ENCODE assay signal across 16 cellular contexts in genomic region chr6:166361080-166361429, GRCh38. TPM values are rescaled to one million over a fixed set of nuclear protein-coding genes. Genes with fewer than 3 reads are reported as not detected.
A peak's percentile ranks its signal among the peaks of the same experiment; 100 is the strongest.
DNase-seq lines count a peak whose midpoint lies in the region; ATAC-seq, FAIRE-seq and TF ChIP-seq lines count a peak whose summit lies in the region.
"Had no signal": no experiment of that assay in that cellular context is flagged by ENCODE, and none has a peak within 500 bp of the region (broad histone marks: within the 10 kb centered on the region; RNA-seq: fewer than 3 reads in every experiment).

No MANE protein-coding gene starts in this region.

- H3K36me3 ChIP-seq in right atrium auricular region (peaks cover 22% of the 10 kb centered on the region), mammary epithelial cell (ENCODE audit: insufficient read depth, low read length) (no peaks in the 10 kb centered on the region), HepG2 (replicated peaks in 1 of 2; ENCODE audit: control insufficient read depth in 1 of 2, insufficient read depth in 2 of 2, low read length in 2 of 2) (peaks cover 7 to 22% of the 10 kb centered on the region in 2 experiments), GM23338 (ENCODE audit: insufficient read depth) (0 out of 2 replicates have a peak, but pooled peaks cover 2% of the 10 kb centered on the region)

- no peak overlapping the region for H3K27ac Mint-ChIP-seq in GM23338
- H3K27ac Mint-ChIP-seq: activated naive CD8-positive, alpha-beta T cell treated with anti-CD3 and anti-CD28 coated beads, Interleukin-2, amount 50 U/mL, for 24 hours; memory B cell had no signal

- no peaks in the 10 kb centered on the region for H3K9me2 ChIP-seq in GM23338 (ENCODE audit: insufficient read depth)

- WGBS in mammary epithelial cell (ENCODE audit: low coverage, missing lambda C conversion rate): 3% methylated on average over 3 of the region's 3 CpGs
- 0% methylated on average over 3 of the region's 3 CpGs for WGBS in HepG2 (ENCODE audit: low lambda C conversion rate)

- no TSS peak for BruUV-seq in mammary epithelial cell (replicated peaks; lab: Mats Ljungman, UMichigan)
- BruUV-seq in HepG2 (replicated peaks; lab: Mats Ljungman, UMichigan): no TSS peak

- dilution Hi-C loops in mammary epithelial cell (cut with HindIII; ENCODE audit: low sequenced_read_pairs): no loop called here

- TF ChIP-seq CTCF in right atrium auricular region (IDR thresholded peaks at IDR 0.05) (no peak), mammary epithelial cell (conservative IDR thresholded peaks at IDR 0.05 in 1 of 2, IDR thresholded peaks at IDR 0.05 in 1 of 2; ENCODE audit: extremely low read depth in 1 of 2, insufficient read depth in 1 of 2, low read depth in 1 of 2, low read length in 2 of 2) (no peak), HepG2 (CRISPR knock-in tag; IDR thresholded peaks at IDR 0.05) (peak; percentile 12; the same call in 1 of the 2 replicates), GM23338 (conservative IDR thresholded peaks at IDR 0.05; ENCODE audit: low read depth in 2 of 2) (no peak)

- intact Hi-C loops in Right ventricle myocardium inferior (cut with DNase I) (no loop called here), mammary epithelial cell (cut with micrococcal nuclease) (loop anchor here (2.0 kb wide), 1 partner anchor 22 kb away; the partner anchor contains the start of gene MPC1), HepG2 (cut with micrococcal nuclease; ENCODE audit: unreplicated experiment) (loop anchor here (1.0 kb wide), 3 partner anchors 19 to 31 kb away; partner anchors contain the start of genes MPC1 and SFT2D1)

- peaks cover 4% of the 10 kb centered on the region for H3K27me3 Mint-ChIP-seq in GM23338 (ENCODE audit: insufficient read depth, low read depth, poor library complexity)

- peak; percentile 21; the same call in 1 of the 2 replicates for TF ChIP-seq RAD21 in HepG2 (CRISPR knock-in tag; IDR thresholded peaks at IDR 0.05)

- H3K27ac ChIP-seq in right atrium auricular region: no peak overlapping the region
- no peak overlapping the region for H3K27ac ChIP-seq in mammary epithelial cell (ENCODE audit: insufficient read depth, low read depth, low read length)
- H3K27ac ChIP-seq in HepG2 (ENCODE audit: extremely low read length, insufficient read depth, low read length): peak overlapping the region; percentile 86
- no peak overlapping the region for H3K27ac ChIP-seq in GM23338 (ENCODE audit: low read depth)
- H3K27ac ChIP-seq: 22Rv1, dorsolateral prefrontal cortex, suprapubic skin had no signal

- CTCF ChIA-PET in mammary epithelial cell (lab: Charles Lee; ENCODE audit: low non-redundant PET): no interaction called here
- CTCF ChIA-PET in HepG2 (lab: Yijun Ruan, JAX; ENCODE audit: low intra/inter-chr PET ratio, low total read pairs): no interaction called here

- no peaks in the 10 kb centered on the region for H3F3A ChIP-seq in GM23338 (replicated peaks; ENCODE audit: low read depth)

- peak; percentile 46 to 62; a peak in 3 of 4 replicates for TF ChIP-seq POLR2A in HepG2 (IDR thresholded peaks at IDR 0.05; ENCODE audit: insufficient read depth in 1 of 2, low read depth in 2 of 2, low read length in 2 of 2)

- H4K20me1 ChIP-seq in mammary epithelial cell (ENCODE audit: insufficient read depth, low read length) (no peaks in the 10 kb centered on the region), HepG2 (ENCODE audit: insufficient read depth, low read length) (no peaks in the 10 kb centered on the region), GM23338 (replicated peaks; ENCODE audit: insufficient read depth) (no peaks in the 10 kb centered on the region)

- H2AFZ ChIP-seq in mammary epithelial cell (ENCODE audit: low read depth, low read length) (peak overlapping the region; percentile 69), HepG2 (ENCODE audit: low read length) (no peak overlapping the region), GM23338 (no peak overlapping the region)

- no peak for DNase-seq in Right ventricle myocardium inferior (ENCODE audit: missing footprints)
- no peak for DNase-seq in right atrium auricular region (ENCODE audit: low spot score)
- DNase-seq in mammary epithelial cell: peak; percentile 73
- peak; percentile 99 for DNase-seq in HepG2 (ENCODE audit: low spot score)
- no peak for DNase-seq in GM23338 (ENCODE audit: low spot score)
- no peak for DNase-seq in KBM-7
- no peak for DNase-seq in NCI-H146 treated with DMSO at 0.1 percent for 48 hours (lab: John Stamatoyannopoulos, UW; ENCODE audit: unreplicated experiment)
- DNase-seq in activated CD8-positive, alpha-beta memory T cell treated with anti-CD3 and anti-CD28 coated beads, Interleukin-2, amount 50 U/mL, for 4 hours: no peak
- DNase-seq: activated naive CD8-positive, alpha-beta T cell treated with anti-CD3 and anti-CD28 coated beads, Interleukin-2, amount 50 U/mL, for 24 hours; dorsolateral prefrontal cortex; H7; NCI-H2029 treated with DMSO at 0.1 percent for 48 hours had no signal

- H3K9me3 Mint-ChIP-seq in GM23338: 0 out of 3 replicates have a peak, but pooled peaks cover 3% of the 10 kb centered on the region

- no peak overlapping the region for H3K4me3 Mint-ChIP-seq in GM23338
- H3K4me3 Mint-ChIP-seq: activated naive CD8-positive, alpha-beta T cell treated with anti-CD3 and anti-CD28 coated beads, Interleukin-2, amount 50 U/mL, for 24 hours; memory B cell had no signal

- POLR2A ChIA-PET in HepG2 (lab: Yijun Ruan, JAX): interaction anchor here (1.0 to 3.7 kb wide), 12 partner anchors 9 to 48 kb away, joined by 3 to 48 read pairs (median 6); partner anchors contain the start of gene SFT2D1

- H3K79me2 ChIP-seq in mammary epithelial cell (ENCODE audit: insufficient read depth, low read length): no peaks in the 10 kb centered on the region
- no peaks in the 10 kb centered on the region for H3K79me2 ChIP-seq in HepG2 (ENCODE audit: insufficient read depth, low read length)
- H3K79me2 ChIP-seq in GM23338 (replicated peaks; ENCODE audit: insufficient read depth): no peaks in the 10 kb centered on the region

- H3K9ac ChIP-seq in mammary epithelial cell (ENCODE audit: insufficient read depth, low read length) (no peak overlapping the region), HepG2 (ENCODE audit: insufficient read depth, low read depth, low read length) (peak overlapping the region; percentile 73)

- FAIRE-seq in HepG2 (lab: Jason Lieb, UNC): peak; percentile 98
- FAIRE-seq: TTC549 had no signal

- peaks cover 11% of the 10 kb centered on the region; the same call in 2 of the 3 replicates for H3K36me3 Mint-ChIP-seq in GM23338 (ENCODE audit: low read depth)

- ATAC-seq in Right ventricle myocardium inferior (peak; percentile 71), HepG2 (peak; percentile 98), GM23338 (no peak)
- ATAC-seq: activated naive CD8-positive, alpha-beta T cell treated with anti-CD3 and anti-CD28 coated beads, Interleukin-2, amount 50 U/mL, for 24 hours had no signal

- H3K27me3 ChIP-seq in right atrium auricular region (no peaks in the 10 kb centered on the region), mammary epithelial cell (ENCODE audit: insufficient read depth, low read length) (no peaks in the 10 kb centered on the region), HepG2 (ENCODE audit: control insufficient read depth in 1 of 2, insufficient read depth in 2 of 2, low read length in 2 of 2) (no peaks in the 10 kb centered on the region), GM23338 (ENCODE audit: insufficient read depth) (no peaks in the 10 kb centered on the region)
- H3K27me3 ChIP-seq: dorsolateral prefrontal cortex, suprapubic skin had no signal

- H3K9me3 ChIP-seq in right atrium auricular region: no peaks in the 10 kb centered on the region
- no peaks in the 10 kb centered on the region for H3K9me3 ChIP-seq in mammary epithelial cell (replicated peaks; ENCODE audit: insufficient read depth, low read length)
- H3K9me3 ChIP-seq in HepG2 (ENCODE audit: low read length): no peaks in the 10 kb centered on the region
- H3K9me3 ChIP-seq: suprapubic skin had no signal

- H3K4me2 ChIP-seq in mammary epithelial cell (ENCODE audit: insufficient read depth, low read depth, low read length) (peak overlapping the region; percentile 47), HepG2 (ENCODE audit: low read depth, low read length) (peak overlapping the region; percentile 88), GM23338 (no peak overlapping the region)

- TF ChIP-seq EP300 in HepG2 (IDR thresholded peaks at IDR 0.05; ENCODE audit: low read depth in 2 of 2, low read length in 2 of 2) (peak; percentile 97 to 99), HepG2 (CRISPR knock-in tag; IDR thresholded peaks at IDR 0.05; ENCODE audit: borderline replicate concordance) (peak; percentile 96)

- H3K4me3 ChIP-seq in right atrium auricular region: no peak overlapping the region
- H3K4me3 ChIP-seq in mammary epithelial cell (replicated peaks in 1 of 3; ENCODE audit: insufficient read depth in 1 of 3, low read depth in 2 of 3, low read length in 3 of 3): peak overlapping the region in 1 of 3 experiments; percentile 16
- H3K4me3 ChIP-seq in HepG2 (replicated peaks in 1 of 3; ENCODE audit: insufficient read depth in 1 of 3, low read depth in 2 of 3, low read length in 3 of 3): peak overlapping the region; percentile 6 to 59 (median 32); a peak in 4 of 6 replicates
- H3K4me3 ChIP-seq in GM23338: no peak overlapping the region
- H3K4me3 ChIP-seq: dorsolateral prefrontal cortex, suprapubic skin had no signal

- in situ Hi-C loops in mammary epithelial cell (cut with MboI; ENCODE audit: low sequenced_read_pairs in 2 of 2): no loop called here
- in situ Hi-C loops in HepG2 (cut with HindIII; ENCODE audit: extremely low pct_ligation_motif_present, low pct_unique_long_range_greater_than_20kb): no loop called here
- in situ Hi-C loops in KBM-7 (cut with MboI; ENCODE audit: low pct_unique_long_range_greater_than_20kb, low sequenced_read_pairs): no loop called here

- H3K4me1 ChIP-seq in right atrium auricular region (peaks cover 0 to 30% of the 10 kb centered on the region in 2 donors), mammary epithelial cell (ENCODE audit: insufficient read depth, low read length) (peaks cover 15% of the 10 kb centered on the region), HepG2 (ENCODE audit: insufficient read depth, low read length) (peaks cover 32% of the 10 kb centered on the region), GM23338 (ENCODE audit: insufficient read depth) (peaks cover 15% of the 10 kb centered on the region)

- H3K4me1 Mint-ChIP-seq in GM23338: peaks cover 28% of the 10 kb centered on the region
- H3K4me1 Mint-ChIP-seq: activated naive CD8-positive, alpha-beta T cell treated with anti-CD3 and anti-CD28 coated beads, Interleukin-2, amount 50 U/mL, for 24 hours; memory B cell had no signal

RNA-seq across cellular contexts. Expression of gene SFT2D1, which starts 18.7 kb away (rescaled TPM):
- total RNA-seq in Right ventricle myocardium inferior: 21.9 TPM
- 10 to 100 TPM; 29.4 TPM for total RNA-seq in right atrium auricular region
- total RNA-seq in mammary epithelial cell: 10 to 100 TPM; 31.0 to 41.1 TPM
- polyA plus RNA-seq in mammary epithelial cell: 45.1 TPM
- 33.2 TPM for polyA minus RNA-seq in mammary epithelial cell
- total RNA-seq in HepG2 (2016; rRNA removed; fragmentation: Illumina TruSeq; extraction: Trizol): 90.7 and 115 TPM in 2 replicates
- total RNA-seq in HepG2 (2016; cell fraction: cytosol; rRNA removed; fragmentation: Illumina TruSeq; extraction: Trizol; ENCODE audit: low read depth): 57.6 and 70.5 TPM in 2 replicates
- total RNA-seq in HepG2 (2016; cell fraction: insoluble cytoplasmic fraction; rRNA removed; fragmentation: Illumina TruSeq; extraction: Trizol): 91.5 and 114 TPM in 2 replicates
- total RNA-seq in HepG2 (2016; cell fraction: membrane; rRNA removed; fragmentation: Illumina TruSeq; extraction: Trizol): 89.7 and 105 TPM in 2 replicates
- 87.1 and 96.7 TPM in 2 replicates for total RNA-seq in HepG2 (2016; cell fraction: nucleus; rRNA removed; fragmentation: Illumina TruSeq; extraction: Trizol)
- polyA plus RNA-seq in HepG2 (2011; rRNA removed): 127 and 147 TPM in 2 replicates
- 78.9 and 125 TPM in 2 replicates for polyA plus RNA-seq in HepG2 (2011; cell fraction: cytosol; rRNA removed)
- 56.7 and 94.6 TPM in 2 replicates for polyA plus RNA-seq in HepG2 (2011; cell fraction: nucleus; rRNA removed)
- polyA plus RNA-seq in HepG2 (2012): 100 and 109 TPM in 2 replicates
- polyA plus RNA-seq in HepG2 (2016; cell fraction: cytosol; fragmentation: Illumina TruSeq; extraction: Trizol; ENCODE audit: low read depth): 67.5 and 94.2 TPM in 2 replicates
- polyA plus RNA-seq in HepG2 (2016; cell fraction: insoluble cytoplasmic fraction; fragmentation: Illumina TruSeq; extraction: Trizol; ENCODE audit: low read depth): 112 and 116 TPM in 2 replicates
- polyA plus RNA-seq in HepG2 (2016; cell fraction: membrane; fragmentation: Illumina TruSeq; extraction: Trizol; ENCODE audit: low read depth): 96.5 and 108 TPM in 2 replicates
- 168 and 175 TPM in 2 replicates for polyA plus RNA-seq in HepG2 (2016; cell fraction: nucleus; fragmentation: Illumina TruSeq; extraction: Trizol; ENCODE audit: insufficient read depth, low read depth)
- polyA minus RNA-seq in HepG2 (2011; rRNA and poly(A)+ RNA removed; ENCODE audit: low replicate concordance): 13.9 and 35.5 TPM in 2 replicates
- 26.1 and 26.7 TPM in 2 replicates for polyA minus RNA-seq in HepG2 (2011; cell fraction: cytosol; rRNA and poly(A)+ RNA removed)
- polyA minus RNA-seq in HepG2 (2011; cell fraction: nucleus; rRNA and poly(A)+ RNA removed): 65.1 and 95.4 TPM in 2 replicates
- total RNA-seq in GM23338 (2014; rRNA removed; shearing (Covaris generic)): 74.7 and 110 TPM in 2 replicates
- 120 and 135 TPM in 2 replicates for polyA plus RNA-seq in GM23338 (2016; fragmentation: Nextera tagmentation; extraction: Ambion mirVana)

RNA-seq across cellular contexts. Expression of gene MPC1, which starts 21.7 kb away (rescaled TPM):
- total RNA-seq in Right ventricle myocardium inferior: 381 TPM
- 100 to 1,000 TPM; 250 to 616 TPM for total RNA-seq in right atrium auricular region
- 10 to 100 TPM; 21.5 to 24.8 TPM for total RNA-seq in mammary epithelial cell
- 25.1 TPM for polyA plus RNA-seq in mammary epithelial cell
- polyA minus RNA-seq in mammary epithelial cell: 13.6 TPM
- total RNA-seq in HepG2 (2016; rRNA removed; fragmentation: Illumina TruSeq; extraction: Trizol): 214 and 289 TPM in 2 replicates
- 81.3 and 95.3 TPM in 2 replicates for total RNA-seq in HepG2 (2016; cell fraction: cytosol; rRNA removed; fragmentation: Illumina TruSeq; extraction: Trizol; ENCODE audit: low read depth)
- total RNA-seq in HepG2 (2016; cell fraction: insoluble cytoplasmic fraction; rRNA removed; fragmentation: Illumina TruSeq; extraction: Trizol): 218 and 286 TPM in 2 replicates
- 145 and 164 TPM in 2 replicates for total RNA-seq in HepG2 (2016; cell fraction: membrane; rRNA removed; fragmentation: Illumina TruSeq; extraction: Trizol)
- total RNA-seq in HepG2 (2016; cell fraction: nucleus; rRNA removed; fragmentation: Illumina TruSeq; extraction: Trizol): 93.1 and 102 TPM in 2 replicates
- 168 and 189 TPM in 2 replicates for polyA plus RNA-seq in HepG2 (2011; rRNA removed)
- polyA plus RNA-seq in HepG2 (2011; cell fraction: cytosol; rRNA removed): 191 and 239 TPM in 2 replicates
- 59.3 and 82.2 TPM in 2 replicates for polyA plus RNA-seq in HepG2 (2011; cell fraction: nucleus; rRNA removed)
- 136 and 137 TPM in 2 replicates for polyA plus RNA-seq in HepG2 (2012)
- polyA plus RNA-seq in HepG2 (2016; cell fraction: cytosol; fragmentation: Illumina TruSeq; extraction: Trizol; ENCODE audit: low read depth): 98.8 and 128 TPM in 2 replicates
- 328 and 353 TPM in 2 replicates for polyA plus RNA-seq in HepG2 (2016; cell fraction: insoluble cytoplasmic fraction; fragmentation: Illumina TruSeq; extraction: Trizol; ENCODE audit: low read depth)
- 150 and 186 TPM in 2 replicates for polyA plus RNA-seq in HepG2 (2016; cell fraction: membrane; fragmentation: Illumina TruSeq; extraction: Trizol; ENCODE audit: low read depth)
- polyA plus RNA-seq in HepG2 (2016; cell fraction: nucleus; fragmentation: Illumina TruSeq; extraction: Trizol; ENCODE audit: insufficient read depth, low read depth): 207 and 211 TPM in 2 replicates
- 5.6 and 40.9 TPM in 2 replicates for polyA minus RNA-seq in HepG2 (2011; rRNA and poly(A)+ RNA removed; ENCODE audit: low replicate concordance)
- polyA minus RNA-seq in HepG2 (2011; cell fraction: cytosol; rRNA and poly(A)+ RNA removed): 51.6 and 57.8 TPM in 2 replicates
- polyA minus RNA-seq in HepG2 (2011; cell fraction: nucleus; rRNA and poly(A)+ RNA removed): 27.4 and 41.9 TPM in 2 replicates
- total RNA-seq in GM23338 (2014; rRNA removed; shearing (Covaris generic)): 15.5 and 23.4 TPM in 2 replicates
- polyA plus RNA-seq in GM23338 (2016; fragmentation: Nextera tagmentation; extraction: Ambion mirVana): 39.4 and 41.9 TPM in 2 replicates

RNA-seq across cellular contexts. Expression of gene PRR18, which starts 52.9 kb away (rescaled TPM):
- 0.11 TPM for total RNA-seq in Right ventricle myocardium inferior
- total RNA-seq in right atrium auricular region: not detected
- total RNA-seq in mammary epithelial cell: under 1 TPM; 0.09 to 0.50 TPM
- 0.01 TPM for polyA plus RNA-seq in mammary epithelial cell
- polyA minus RNA-seq in mammary epithelial cell: not detected
- 0.04 TPM in 1 of 2 replicates, not detected in the other for total RNA-seq in HepG2 (2016; rRNA removed; fragmentation: Illumina TruSeq; extraction: Trizol)
- total RNA-seq in HepG2 (2016; cell fraction: cytosol; rRNA removed; fragmentation: Illumina TruSeq; extraction: Trizol; ENCODE audit: low read depth): not detected in 2 replicates
- total RNA-seq in HepG2 (2016; cell fraction: insoluble cytoplasmic fraction; rRNA removed; fragmentation: Illumina TruSeq; extraction: Trizol): 0.06 TPM in 1 of 2 replicates, not detected in the other
- 0.09 TPM in 1 of 2 replicates, not detected in the other for total RNA-seq in HepG2 (2016; cell fraction: membrane; rRNA removed; fragmentation: Illumina TruSeq; extraction: Trizol)
- not detected in 2 replicates for total RNA-seq in HepG2 (2016; cell fraction: nucleus; rRNA removed; fragmentation: Illumina TruSeq; extraction: Trizol)
- polyA plus RNA-seq in HepG2 (2011; rRNA removed): 0.01 and 0.04 TPM in 2 replicates
- 0.04 and 0.05 TPM in 2 replicates for polyA plus RNA-seq in HepG2 (2011; cell fraction: cytosol; rRNA removed)
- polyA plus RNA-seq in HepG2 (2011; cell fraction: nucleus; rRNA removed): 0.10 TPM in 1 of 2 replicates, not detected in the other
- not detected in 2 replicates for polyA plus RNA-seq in HepG2 (2012)
- not detected in 2 replicates for polyA plus RNA-seq in HepG2 (2016; cell fraction: cytosol; fragmentation: Illumina TruSeq; extraction: Trizol; ENCODE audit: low read depth)
- 0.10 and 0.19 TPM in 2 replicates for polyA plus RNA-seq in HepG2 (2016; cell fraction: insoluble cytoplasmic fraction; fragmentation: Illumina TruSeq; extraction: Trizol; ENCODE audit: low read depth)
- 0.16 TPM in 1 of 2 replicates, not detected in the other for polyA plus RNA-seq in HepG2 (2016; cell fraction: membrane; fragmentation: Illumina TruSeq; extraction: Trizol; ENCODE audit: low read depth)
- polyA plus RNA-seq in HepG2 (2016; cell fraction: nucleus; fragmentation: Illumina TruSeq; extraction: Trizol; ENCODE audit: insufficient read depth, low read depth): not detected in 2 replicates
- not detected in 2 replicates for polyA minus RNA-seq in HepG2 (2011; rRNA and poly(A)+ RNA removed; ENCODE audit: low replicate concordance)
- polyA minus RNA-seq in HepG2 (2011; cell fraction: cytosol; rRNA and poly(A)+ RNA removed): not detected in 2 replicates
- 0.12 TPM in 1 of 2 replicates, not detected in the other for polyA minus RNA-seq in HepG2 (2011; cell fraction: nucleus; rRNA and poly(A)+ RNA removed)
- total RNA-seq in GM23338 (2014; rRNA removed; shearing (Covaris generic)): 0.08 and 0.24 TPM in 2 replicates
- 0.40 TPM in 1 of 2 replicates, not detected in the other for polyA plus RNA-seq in GM23338 (2016; fragmentation: Nextera tagmentation; extraction: Ambion mirVana)
- total RNA-seq: suprapubic skin had no signal

Comparison
In these comparisons a context has a peak if more than half of its experiments do, and no peak if none do; other contexts are left out.
1. DNase-seq: peak in mammary epithelial cell (single experiment) and HepG2 (single experiment); none in Right ventricle myocardium inferior (single experiment), right atrium auricular region (single experiment), GM23338 (single experiment), KBM-7 (single experiment), NCI-H146 treated with DMSO at 0.1 percent for 48 hours (single experiment) and activated CD8-positive, alpha-beta memory T cell treated with anti-CD3 and anti-CD28 coated beads, Interleukin-2, amount 50 U/mL, for 4 hours (single experiment).
2. H3K4me3 ChIP-seq: peak in HepG2 (3 of 3); none in right atrium auricular region (0 of 2) and GM23338 (single experiment).